ENCODE assay signal across 8 cellular contexts in the genomic region with DNA sequence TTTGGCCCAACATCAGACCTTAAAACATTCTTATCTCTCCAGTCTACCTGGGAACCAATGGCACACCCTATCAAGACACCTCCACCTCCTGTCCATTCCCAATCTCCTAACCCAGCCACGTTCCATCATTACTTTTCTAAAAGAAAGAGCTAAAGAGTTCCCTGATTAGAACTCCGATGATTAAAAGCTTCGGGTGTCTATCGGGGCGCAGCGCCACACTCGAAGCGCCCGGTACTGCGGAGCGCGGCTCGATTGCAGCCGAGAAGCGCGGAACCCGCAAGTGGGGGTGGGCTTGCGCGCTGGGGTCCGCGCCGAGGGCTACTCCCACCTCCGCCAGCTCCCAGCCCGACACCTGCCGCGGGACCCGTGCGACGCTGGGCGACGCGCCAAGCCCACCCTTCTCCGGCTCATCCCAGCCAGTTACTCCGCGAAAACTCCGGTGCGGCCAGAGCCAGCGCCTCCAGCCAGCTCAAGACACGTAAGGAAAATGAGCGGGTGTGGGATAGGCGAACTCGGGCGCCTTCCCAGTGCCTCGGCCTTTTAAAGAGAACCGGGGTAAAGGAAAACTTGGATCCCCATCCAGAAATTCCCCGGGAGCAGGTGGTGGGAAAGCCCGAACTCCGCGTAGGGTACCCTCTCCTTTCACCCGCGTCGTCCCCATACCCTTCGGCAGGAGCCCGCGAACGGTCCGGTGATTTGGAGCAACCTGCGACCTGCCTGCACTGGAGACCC. TPM values are rescaled to one million over a fixed set of nuclear protein-coding genes. Genes with fewer than 3 reads are reported as not detected.
DNase-seq lines count a peak whose midpoint lies in the region; ATAC-seq and TF ChIP-seq lines count a peak whose summit lies in the region.

No MANE protein-coding gene starts in this region.

- 1 to 4% methylated on average over 40 of the region's 58 CpGs for WGBS in mesodermal cell (ENCODE audit: insufficient coverage in 2 of 2), 2 experiments

- no peak overlapping the region for H3K27ac Mint-ChIP-seq in IgD-negative memory B cell
- no peak overlapping the region for H3K27ac Mint-ChIP-seq in effector memory CD8-positive, alpha-beta T cell

- H3K27ac ChIP-seq in mesodermal cell (ENCODE audit: low read depth, low read length, severe bottlenecking) (no peak overlapping the region), uterus (peak overlapping the region; percentile 42 to 55)

- no peaks in the 10 kb centered on the region for H3K9me3 ChIP-seq in mesodermal cell (ENCODE audit: control insufficient read depth, low read length)
- no peaks in the 10 kb centered on the region for H3K9me3 ChIP-seq in uterus

- no peak for TF ChIP-seq CTCF in uterus (IDR thresholded peaks at IDR 0.05)

- H3K4me3 ChIP-seq in mesodermal cell (ENCODE audit: extremely low read depth, insufficient read depth, low read length, poor library complexity, severe bottlenecking): peak overlapping the region; percentile 54
- H3K4me3 ChIP-seq in uterus: peak overlapping the region; percentile 36 to 43

- no peaks in the 10 kb centered on the region for H3K27me3 ChIP-seq in uterus

- H3K36me3 ChIP-seq in mesodermal cell (ENCODE audit: control insufficient read depth, insufficient read depth, low read length) (no peaks in the 10 kb centered on the region), uterus (no peaks in the 10 kb centered on the region)

- H3K4me1 ChIP-seq in mesodermal cell (ENCODE audit: control insufficient read depth, insufficient read depth, low read length, poor library complexity, severe bottlenecking) (no peaks in the 10 kb centered on the region), uterus (no peaks in the 10 kb centered on the region)

- intact Hi-C loops in uterus (cut with DNase I; ENCODE audit: low total_unique reads): no loop called here

- peak overlapping the region; percentile 44 to 92 (median 72) for H3K4me3 Mint-ChIP-seq in IgD-negative memory B cell
- peak overlapping the region; percentile 25 to 60 for H3K4me3 Mint-ChIP-seq in effector memory CD8-positive, alpha-beta T cell

- H3K9me3 Mint-ChIP-seq in IgD-negative memory B cell: peaks cover 0 to 4% (median 2%) of the 10 kb centered on the region in 3 donors
- peaks cover 0 to 3% of the 10 kb centered on the region in 2 donors for H3K9me3 Mint-ChIP-seq in effector memory CD8-positive, alpha-beta T cell

- H3K36me3 Mint-ChIP-seq in IgD-negative memory B cell: peaks cover 3% of the 10 kb centered on the region
- H3K36me3 Mint-ChIP-seq in effector memory CD8-positive, alpha-beta T cell (ENCODE audit: insufficient read depth): peaks cover 4% of the 10 kb centered on the region

- ATAC-seq in effector memory CD8-positive, alpha-beta T cell (replicated peaks): no peak
- no peak for ATAC-seq in GM21576 (IDR thresholded peaks at IDR 0.05; ENCODE audit: unreplicated experiment)

- no peak for TF ChIP-seq POLR2A in uterus (IDR thresholded peaks at IDR 0.05)

- H3K4me1 Mint-ChIP-seq in IgD-negative memory B cell: peaks cover 9 to 15% (median 15%) of the 10 kb centered on the region in 3 donors
- H3K4me1 Mint-ChIP-seq in effector memory CD8-positive, alpha-beta T cell (ENCODE audit: low read depth in 2 of 2): peaks cover 6 to 7% of the 10 kb centered on the region in 2 donors

- DNase-seq in D341Med (ENCODE audit: low spot score) (peak; percentile 67), uterus (peak in 1 of 2 donors; percentile 22), NOMO-1 (lab: John Stamatoyannopoulos, UW; ENCODE audit: unreplicated experiment in 2 of 2) (no peak)
- no peak for DNase-seq in effector memory CD8-positive, alpha-beta T cell
- no peak for DNase-seq in activated CD4-positive, CD25-positive, alpha-beta regulatory T cell treated with anti-CD3 and anti-CD28 coated beads, Interleukin-2, amount 50 U/mL, for 72 hours

- H3K27me3 Mint-ChIP-seq in IgD-negative memory B cell: peaks cover 40% of the 10 kb centered on the region
- peaks cover 41 to 48% of the 10 kb centered on the region in 2 donors for H3K27me3 Mint-ChIP-seq in effector memory CD8-positive, alpha-beta T cell

RNA-seq across cellular contexts. Expression of gene NPY1R, which starts 0.6 kb away (rescaled TPM):
- polyA plus RNA-seq in IgD-negative memory B cell: not detected
- polyA plus RNA-seq in mesodermal cell (2013, experiment 1 of 2): 10.4 TPM
- 8.7 TPM for polyA plus RNA-seq in mesodermal cell (2013, experiment 2 of 2)
- 10 to 100 TPM in 2 of 4 donors, 1 to 10 TPM in 2; 5.9 to 26.8 (median 8.7) TPM for total RNA-seq in uterus

RNA-seq across cellular contexts. Expression of gene NPY5R, which starts 11.9 kb away (rescaled TPM):
- polyA plus RNA-seq in IgD-negative memory B cell: not detected
- 3.9 TPM for polyA plus RNA-seq in mesodermal cell (2013, experiment 1 of 2)
- polyA plus RNA-seq in mesodermal cell (2013, experiment 2 of 2): 4.7 TPM
- under 1 TPM in 2 of 4 donors, not detected in 2; 0.35 to 0.40 TPM for total RNA-seq in uterus
